In the genomic region with DNA sequence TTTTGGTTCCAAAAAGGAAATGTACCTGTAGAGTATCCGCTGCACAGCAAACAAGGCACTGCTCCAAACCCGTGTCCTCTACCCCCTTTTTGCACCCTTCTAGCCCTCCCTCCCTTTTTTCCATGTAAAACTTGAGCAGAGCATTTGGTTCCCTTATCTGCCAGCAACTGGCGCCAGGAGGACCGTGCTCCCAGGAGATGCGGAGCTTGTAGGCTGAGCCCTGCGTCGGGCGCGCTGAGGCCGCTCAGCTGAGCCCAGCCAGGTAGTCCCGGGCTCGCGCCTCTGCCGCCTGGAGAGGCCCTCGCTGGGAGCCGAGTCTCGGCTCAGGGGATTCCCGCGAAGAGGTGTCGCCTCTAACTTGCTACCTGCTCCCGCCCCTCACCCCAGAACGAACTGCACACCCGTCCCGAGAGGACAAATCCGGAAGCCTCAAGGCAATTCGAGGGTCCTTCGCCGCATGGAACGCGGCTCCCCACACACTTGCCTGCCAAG, we compare ENCODE assay signal across 1 cellular context.
TF ChIP-seq lines count a peak whose summit lies in the region.

No MANE protein-coding gene starts in this region.

TF ChIP-seq in HEK293, 187 proteins besides CTCF, POLR2A, EP300 and RAD21 (continued from another document):
- TF ChIP-seq TSHZ1 (tag by site-specific recombination; IDR thresholded peaks at IDR 0.05; ENCODE audit: borderline replicate concordance), result no peak
- TF ChIP-seq ZNF585B (tag by site-specific recombination; IDR thresholded peaks at IDR 0.05), result no peak
- TF ChIP-seq ZNF560 (tag by site-specific recombination; IDR thresholded peaks at IDR 0.05; ENCODE audit: borderline replicate concordance), result no peak
- TF ChIP-seq ZBTB8A (tag by site-specific recombination; IDR thresholded peaks at IDR 0.05), result peak; percentile 94
- no peak for TF ChIP-seq ZBTB6 (tag by site-specific recombination; IDR thresholded peaks at IDR 0.05)
